In genomic region chr22:18574555-18574954, GRCh38 we compare ENCODE assay signal across 11 cellular contexts. TPM values are rescaled to one million over a fixed set of nuclear protein-coding genes. Genes with fewer than 3 reads are reported as not detected.
DNase-seq lines count a peak whose midpoint lies in the region; ATAC-seq, FAIRE-seq and TF ChIP-seq lines count a peak whose summit lies in the region.
"Not testable (repeated sequence)": the region's sequence is repeated elsewhere in the genome, so short reads cannot be mapped to it uniquely, and the experiment has no call there.
"Had no signal": no experiment of that assay in that cellular context is flagged by ENCODE, and none has a peak within 500 bp of the region (broad histone marks: within the 10 kb centered on the region; RNA-seq: fewer than 3 reads in every experiment).

No MANE protein-coding gene starts in this region.

- not testable (repeated sequence) for H3K36me3 Mint-ChIP-seq in WTC11; activated T-cell treated with anti-CD3 and anti-CD28 coated beads, Interleukin-2, amount 50 U/mL, for 72 hours (ENCODE audit: insufficient read depth in 2 of 2); effector memory CD8-positive, alpha-beta T cell (ENCODE audit: insufficient read depth); memory B cell

- not testable (repeated sequence) for H3K4me3 ChIP-seq in HCT116 (replicated peaks in 1 of 2; ENCODE audit: low read depth in 1 of 2, low read length in 2 of 2); right cardiac atrium (ENCODE audit: low read length); pancreas; upper lobe of right lung

- RAD21 ChIA-PET in HCT116 (lab: Charles Lee; ENCODE audit: low non-redundant PET in 1 of 2, low total read pairs in 2 of 2, uncharacterized antibody in 2 of 2, unreplicated experiment in 2 of 2) = not testable (repeated sequence)

- not testable (repeated sequence) for TF ChIP-seq POLR2A in HCT116 (IDR thresholded peaks at IDR 0.05; ENCODE audit: borderline replicate concordance, extremely low read depth, insufficient read depth, insufficient read length)

- H3K9me2 ChIP-seq in HCT116 (ENCODE audit: insufficient read depth) = not testable (repeated sequence)

- CTCF ChIA-PET in HCT116 (lab: Charles Lee); WTC11 (lab: Charles Lee): not testable (repeated sequence)

- not testable (repeated sequence) for TF ChIP-seq RAD21 in HCT116 (IDR thresholded peaks at IDR 0.05; ENCODE audit: low read depth)

- not testable (repeated sequence) for FAIRE-seq in pancreas (lab: Jason Lieb, UNC)

- not testable (repeated sequence) for TF ChIP-seq CTCF in HCT116 (IDR thresholded peaks at IDR 0.05 in 2 of 3, conservative IDR thresholded peaks at IDR 0.05 in 1 of 3; ENCODE audit: borderline replicate concordance in 1 of 3, insufficient read depth in 1 of 3, low read depth in 2 of 3, low read length in 2 of 3); WTC11 (IDR thresholded peaks at IDR 0.05); pancreas (IDR thresholded peaks at IDR 0.05); upper lobe of right lung (IDR thresholded peaks at IDR 0.05)

- not testable (repeated sequence) for H3K27me3 ChIP-seq in HCT116 (ENCODE audit: insufficient read depth, low read length); right cardiac atrium (ENCODE audit: control insufficient read depth, insufficient read depth); pancreas; upper lobe of right lung

- not testable (repeated sequence) for H3K4me3 Mint-ChIP-seq in WTC11; activated T-cell treated with anti-CD3 and anti-CD28 coated beads, Interleukin-2, amount 50 U/mL, for 72 hours; effector memory CD8-positive, alpha-beta T cell; memory B cell

- intact Hi-C loops in HCT116 (cut with micrococcal nuclease); right cardiac atrium (cut with DNase I); pancreas (cut with DNase I); upper lobe of right lung (cut with DNase I): not testable (repeated sequence)

- not testable (repeated sequence) for H3K9me3 ChIP-seq in HCT116 (ENCODE audit: control insufficient read depth in 1 of 2, insufficient read depth in 1 of 2, low read depth in 1 of 2, low read length in 2 of 2); right cardiac atrium (ENCODE audit: control insufficient read depth, low read length); pancreas; upper lobe of right lung

- not testable (repeated sequence) for H4K20me1 ChIP-seq in HCT116 (ENCODE audit: insufficient read depth)

- not testable (repeated sequence) for H3K27me3 Mint-ChIP-seq in WTC11 (ENCODE audit: low read depth); activated T-cell treated with anti-CD3 and anti-CD28 coated beads, Interleukin-2, amount 50 U/mL, for 72 hours (ENCODE audit: low read depth); effector memory CD8-positive, alpha-beta T cell; memory B cell

- not testable (repeated sequence) for H2AFZ ChIP-seq in HCT116 (ENCODE audit: low read depth, low read length, poor library complexity, severe bottlenecking)

- BruUV-seq in HCT116 (replicated peaks; lab: Mats Ljungman, UMichigan) = not testable (repeated sequence)

- not testable (repeated sequence) for H3K4me1 ChIP-seq in HCT116 (ENCODE audit: control insufficient read depth in 1 of 2, insufficient read depth in 2 of 2, low read length in 2 of 2); right cardiac atrium (ENCODE audit: control insufficient read depth, insufficient read depth, low read length); pancreas; upper lobe of right lung

- not testable (repeated sequence) for H3K4me2 ChIP-seq in HCT116 (ENCODE audit: low read length)

- not testable (repeated sequence) for H3K9me3 Mint-ChIP-seq in WTC11; activated T-cell treated with anti-CD3 and anti-CD28 coated beads, Interleukin-2, amount 50 U/mL, for 72 hours; effector memory CD8-positive, alpha-beta T cell; memory B cell

- not testable (repeated sequence) for DNase-seq in HCT116 (ENCODE audit: low read depth, low spot score); WTC11 (ENCODE audit: low spot score); activated T-cell treated with anti-CD3 and anti-CD28 coated beads, Interleukin-2, amount 50 U/mL, for 72 hours; effector memory CD8-positive, alpha-beta T cell; right cardiac atrium; memory B cell (ENCODE audit: low spot score in 2 of 2); pancreas; upper lobe of right lung

- not testable (repeated sequence) for H3K27ac ChIP-seq in HCT116 (ENCODE audit: low read depth, low read length); right cardiac atrium (ENCODE audit: low read length); pancreas; upper lobe of right lung

- H3K9ac ChIP-seq in HCT116 (ENCODE audit: low read length) = not testable (repeated sequence)

- ATAC-seq in HCT116 (peak; percentile 30), WTC11 (peak; percentile 2; the same call in 1 of the 2 replicates), right cardiac atrium (peak; percentile 14 to 41), memory B cell (ENCODE audit: low read depth) (peak; percentile 75), pancreas (peak; percentile 60 to 83 (median 80)), upper lobe of right lung (peak; percentile 81)
- ATAC-seq in activated T-cell treated with anti-CD3 and anti-CD28 coated beads, Interleukin-2, amount 50 U/mL, for 72 hours (replicated peaks in 1 of 2) = peak; percentile 82 to 83
- peak; percentile 84 for ATAC-seq in effector memory CD8-positive, alpha-beta T cell (replicated peaks)

- H3K27ac Mint-ChIP-seq in WTC11; activated T-cell treated with anti-CD3 and anti-CD28 coated beads, Interleukin-2, amount 50 U/mL, for 72 hours; effector memory CD8-positive, alpha-beta T cell; memory B cell: not testable (repeated sequence)

- not testable (repeated sequence) for H3K4me1 Mint-ChIP-seq in WTC11; activated T-cell treated with anti-CD3 and anti-CD28 coated beads, Interleukin-2, amount 50 U/mL, for 72 hours (ENCODE audit: low read depth); effector memory CD8-positive, alpha-beta T cell (ENCODE audit: low read depth in 2 of 2); memory B cell

- H3K36me3 ChIP-seq in HCT116 (ENCODE audit: control insufficient read depth in 1 of 2, insufficient read depth in 2 of 2, low read length in 2 of 2); pancreas; upper lobe of right lung: not testable (repeated sequence)

- no CpG with 5 or more reads among the region's 13 CpGs for WGBS in right cardiac atrium
- WGBS in pancreas, 2 donors = no CpG with 5 or more reads among the region's 13 CpGs

- H3K79me2 ChIP-seq in HCT116 (ENCODE audit: insufficient read depth, low read length) = not testable (repeated sequence)

- POLR2A ChIA-PET in HCT116 (lab: Charles Lee); WTC11 (lab: Charles Lee): not testable (repeated sequence)

RNA-seq across cellular contexts. Expression of gene RIMBP3, which starts 37.2 kb away (rescaled TPM):
- total RNA-seq in HCT116 (2021; ENCODE audit: unreplicated experiment) (0.39 TPM), WTC11 (2021) (0.23 to 0.59 TPM (median 0.34 TPM) in 3 replicates), right cardiac atrium (under 1 TPM; 0.06 to 0.21 (median 0.17) TPM), pancreas (under 1 TPM; 0.14 to 0.47 (median 0.24) TPM), upper lobe of right lung (0.87 TPM)
- polyA plus RNA-seq in HCT116 (2012) = 0.16 and 0.30 TPM in 2 replicates
- total RNA-seq in activated T-cell treated with anti-CD3 and anti-CD28 coated beads, Interleukin-2, amount 50 U/mL, for 72 hours = under 1 TPM; 0.50 to 0.83 TPM
- polyA plus RNA-seq in right cardiac atrium (0.02 TPM), pancreas (under 1 TPM; 0.02 to 0.04 TPM)

RNA-seq across cellular contexts. Expression of gene TMEM191B, which starts 47.0 kb away (rescaled TPM):
- total RNA-seq in HCT116 (2021; ENCODE audit: unreplicated experiment) (2.1 TPM), WTC11 (2021) (2.7 to 9.8 TPM (median 3.7 TPM) in 3 replicates), right cardiac atrium (1 to 10 TPM in 1 of 4 donors, under 1 TPM in 1, not detected in 2; 0.68 to 1.4 TPM), pancreas (under 1 TPM in 3 of 6 donors, not detected in 3; 0.28 to 0.69 (median 0.35) TPM), upper lobe of right lung (2.1 TPM)
- polyA plus RNA-seq in HCT116 (2012) = 2.9 and 5.3 TPM in 2 replicates
- 1 to 10 TPM in 1 of 2 donors, under 1 TPM in 1; 0.67 to 1.9 TPM for total RNA-seq in activated T-cell treated with anti-CD3 and anti-CD28 coated beads, Interleukin-2, amount 50 U/mL, for 72 hours
- polyA plus RNA-seq in right cardiac atrium (0.27 TPM), pancreas (1 to 10 TPM; 1.2 to 1.6 TPM)

RNA-seq across cellular contexts. Expression of gene GGTLC3, which starts 56.6 kb away (rescaled TPM):
- total RNA-seq in HCT116 (2021; ENCODE audit: unreplicated experiment) = not detected
- polyA plus RNA-seq in HCT116 (2012) = not detected in 2 replicates
- total RNA-seq in WTC11 (2021) = not detected in 3 replicates
- not detected for total RNA-seq in activated T-cell treated with anti-CD3 and anti-CD28 coated beads, Interleukin-2, amount 50 U/mL, for 72 hours
- not detected for total RNA-seq in right cardiac atrium
- polyA plus RNA-seq in right cardiac atrium = not detected
- total RNA-seq in pancreas = not detected
- polyA plus RNA-seq in pancreas = under 1 TPM in 1 of 2 donors, not detected in 1; 0.61 TPM
- 13.1 TPM for total RNA-seq in upper lobe of right lung
- total RNA-seq: H7, NCI-H460, Right ventricle myocardium inferior had no signal

Comparison
In these comparisons a context has a peak if more than half of its experiments do, and no peak if none do; other contexts are left out.
1. ATAC-seq: peak in every context shown above with its lines; median percentile 84 in effector memory CD8-positive, alpha-beta T cell; 82 in activated T-cell treated with anti-CD3 and anti-CD28 coated beads, Interleukin-2, amount 50 U/mL, for 72 hours; 81 in upper lobe of right lung; 80 in pancreas; 75 in memory B cell; 30 in HCT116; 28 in right cardiac atrium; 2 in WTC11.
2. RNA of gene GGTLC3, which starts 56.6 kb away (total RNA-seq): 13.1 TPM in upper lobe of right lung (single experiment); not detected in WTC11, not detected in pancreas, not detected in HCT116 (single experiment), not detected in activated T-cell treated with anti-CD3 and anti-CD28 coated beads, Interleukin-2, amount 50 U/mL, for 72 hours and not detected in right cardiac atrium; every median in the first group is over 10 times any median in the second.